ENCODE assay signal across 8 cellular contexts in genomic region chr11:128848815-128849455, GRCh38. TPM values are rescaled to one million over a fixed set of nuclear protein-coding genes. Genes with fewer than 3 reads are reported as not detected.
DNase-seq lines count a peak whose midpoint lies in the region; ATAC-seq, FAIRE-seq and TF ChIP-seq lines count a peak whose summit lies in the region.

No MANE protein-coding gene starts in this region.

- FAIRE-seq in kidney (lab: Jason Lieb, UNC): no peak

- H3K36me3 Mint-ChIP-seq in Caco-2 (ENCODE audit: insufficient read depth, unreplicated experiment) (no peaks in the 10 kb centered on the region), T-helper 17 cell (ENCODE audit: low read depth) (no peaks in the 10 kb centered on the region)

- no peak overlapping the region for H3K9ac ChIP-seq in kidney (ENCODE audit: low read length in 2 of 2)

- H3K4me3 Mint-ChIP-seq in Caco-2 (ENCODE audit: unreplicated experiment) (no peak overlapping the region), T-helper 17 cell (no peak overlapping the region)

- H3K36me3 ChIP-seq in Caco-2 (ENCODE audit: control insufficient read depth, insufficient read depth, low read length) (no peaks in the 10 kb centered on the region), adrenal gland (replicated peaks in 1 of 2) (no peaks in the 10 kb centered on the region), kidney (ENCODE audit: control insufficient read depth in 1 of 2, insufficient read depth in 2 of 2, low read length in 2 of 2) (no peaks in the 10 kb centered on the region)

- H3K9me3 Mint-ChIP-seq in Caco-2 (ENCODE audit: unreplicated experiment): no peaks in the 10 kb centered on the region

- TF ChIP-seq CTCF in Caco-2 (IDR thresholded peaks at IDR 0.05; ENCODE audit: insufficient read depth in 1 of 2, low read depth in 1 of 2, low read length in 1 of 2, severe bottlenecking in 1 of 2, unreplicated experiment in 1 of 2) (peak; percentile 42 to 80), adrenal gland (IDR thresholded peaks at IDR 0.05) (peak; percentile 24 to 70 (median 52)), kidney (IDR thresholded peaks at IDR 0.05; ENCODE audit: borderline replicate concordance, extremely low read depth, insufficient read depth) (peak; percentile 40)

- H3K4me3 ChIP-seq in Caco-2 (ENCODE audit: low read depth, low read length) (no peak overlapping the region), adrenal gland (no peak overlapping the region), kidney (ENCODE audit: low read length in 2 of 2) (no peak overlapping the region)

- peak in 1 of 2 experiments; percentile 67 for DNase-seq in Caco-2
- peak; percentile 52 to 70 (median 58) for DNase-seq in T-helper 17 cell
- peak in 6 of 7 donors; percentile 39 to 70 (median 54) for DNase-seq in adrenal gland
- DNase-seq in kidney: no peak
- DNase-seq in stimulated activated CD8-positive, alpha-beta memory T cell treated with anti-CD3 and anti-CD28 coated beads, Interleukin-4, amount 100 ng/mL, for 24 hours (ENCODE audit: low read depth): peak; percentile 45

- H3K4me1 ChIP-seq in Caco-2 (no peaks in the 10 kb centered on the region), adrenal gland (replicated peaks in 1 of 2) (no peaks in the 10 kb centered on the region), kidney (ENCODE audit: control insufficient read depth in 1 of 2, insufficient read depth in 1 of 2, low read depth in 1 of 2, low read length in 2 of 2) (peaks cover 5 to 19% of the 10 kb centered on the region in 2 donors)

- POLR2A ChIA-PET in Caco-2 (lab: Charles Lee): no interaction called here

- H3K27ac ChIP-seq in adrenal gland (no peak overlapping the region), kidney (ENCODE audit: low read depth in 2 of 2, low read length in 2 of 2) (peak overlapping the region in 1 of 2 donors; percentile 2)

- TF ChIP-seq POLR2A in adrenal gland (IDR thresholded peaks at IDR 0.05): no peak

- ATAC-seq in GM19467 (IDR thresholded peaks at IDR 0.05; ENCODE audit: unreplicated experiment) (peak; percentile 76), HG03521 (IDR thresholded peaks at IDR 0.05; ENCODE audit: unreplicated experiment) (peak; percentile 88), T-helper 17 cell (peak; percentile 79), GM19324 (IDR thresholded peaks at IDR 0.05; ENCODE audit: low FRiP score, unreplicated experiment) (no peak)

- WGBS in adrenal gland, 4 donors: 30 to 36% (median 35%) methylated on average over 10 of the region's 10 CpGs

- BruUV-seq in Caco-2 (replicated peaks; lab: Mats Ljungman, UMichigan): no TSS peak

- H3K27me3 ChIP-seq in Caco-2 (replicated peaks; ENCODE audit: control insufficient read depth, insufficient read depth, low read length) (no peaks in the 10 kb centered on the region; the same call in 1 of the 2 replicates), adrenal gland (no peaks in the 10 kb centered on the region)

- intact Hi-C loops in Caco-2 (cut with micrococcal nuclease; ENCODE audit: unreplicated experiment): no loop called here
- intact Hi-C loops in adrenal gland (cut with DNase I): no loop called here
- intact Hi-C loops in kidney (cut with DNase I): no loop called here

- no peaks in the 10 kb centered on the region; the same call in 1 of the 2 replicates for H3K9me3 ChIP-seq in Caco-2
- no peaks in the 10 kb centered on the region for H3K9me3 ChIP-seq in T-helper 17 cell (ENCODE audit: control insufficient read depth, low read length, poor library complexity, severe bottlenecking)
- H3K9me3 ChIP-seq in adrenal gland (replicated peaks in 1 of 3): no peaks in the 10 kb centered on the region
- no peaks in the 10 kb centered on the region for H3K9me3 ChIP-seq in kidney (ENCODE audit: control insufficient read depth in 1 of 2, low read length in 2 of 2)

- H3K4me1 Mint-ChIP-seq in Caco-2 (ENCODE audit: low read depth, unreplicated experiment): no peaks in the 10 kb centered on the region
- peaks cover 33% of the 10 kb centered on the region for H3K4me1 Mint-ChIP-seq in T-helper 17 cell

- H3K27me3 Mint-ChIP-seq in Caco-2 (ENCODE audit: insufficient read depth, unreplicated experiment) (peaks cover 2% of the 10 kb centered on the region), T-helper 17 cell (no peaks in the 10 kb centered on the region)

- H3K27ac Mint-ChIP-seq in Caco-2 (ENCODE audit: unreplicated experiment) (no peak overlapping the region), T-helper 17 cell (peak overlapping the region; percentile 54)

- CTCF ChIA-PET in Caco-2 (lab: Charles Lee): no interaction called here

RNA-seq across cellular contexts. Expression of gene KCNJ1, which starts 18.2 kb away (rescaled TPM):
- total RNA-seq in Caco-2 (2022): not detected in 2 replicates
- total RNA-seq in T-helper 17 cell: under 1 TPM; 0.22 to 0.70 TPM
- not detected for total RNA-seq in adrenal gland
- polyA plus RNA-seq in adrenal gland: under 1 TPM in 2 of 3 donors, not detected in 1; 0.16 to 0.17 TPM
- total RNA-seq in kidney: 175 TPM
- polyA plus RNA-seq in kidney (ENCODE audit: insufficient read depth, low read depth, low replicate concordance): 355 TPM

RNA-seq across cellular contexts. Expression of gene KCNJ5, which starts 42.2 kb away (rescaled TPM):
- total RNA-seq in Caco-2 (2022): not detected in 2 replicates
- not detected for total RNA-seq in T-helper 17 cell
- 100 to 1,000 TPM in 5 of 8 donors, 10 to 100 TPM in 3; 57.7 to 299 (median 119) TPM for total RNA-seq in adrenal gland
- 10 to 100 TPM; 37.1 to 53.8 (median 44.5) TPM for polyA plus RNA-seq in adrenal gland
- total RNA-seq in kidney: 6.5 TPM
- polyA plus RNA-seq in kidney (ENCODE audit: insufficient read depth, low read depth, low replicate concordance): 5.7 TPM

Comparison
In these comparisons a context has a peak if more than half of its experiments do, and no peak if none do; other contexts are left out.
1. RNA of gene KCNJ1, which starts 18.2 kb away (total RNA-seq): 175 TPM in kidney (single experiment); 0.22 to 0.70 TPM in T-helper 17 cell, not detected in Caco-2 and not detected in adrenal gland; every median in the first group is over 100 times any median in the second.
2. Peak in every context shown above with its lines, with median percentiles within 50 percentile points of each other: CTCF ChIP-seq.